Comparison of ENCODE assay signal across 8 cellular contexts in the genomic region with DNA sequence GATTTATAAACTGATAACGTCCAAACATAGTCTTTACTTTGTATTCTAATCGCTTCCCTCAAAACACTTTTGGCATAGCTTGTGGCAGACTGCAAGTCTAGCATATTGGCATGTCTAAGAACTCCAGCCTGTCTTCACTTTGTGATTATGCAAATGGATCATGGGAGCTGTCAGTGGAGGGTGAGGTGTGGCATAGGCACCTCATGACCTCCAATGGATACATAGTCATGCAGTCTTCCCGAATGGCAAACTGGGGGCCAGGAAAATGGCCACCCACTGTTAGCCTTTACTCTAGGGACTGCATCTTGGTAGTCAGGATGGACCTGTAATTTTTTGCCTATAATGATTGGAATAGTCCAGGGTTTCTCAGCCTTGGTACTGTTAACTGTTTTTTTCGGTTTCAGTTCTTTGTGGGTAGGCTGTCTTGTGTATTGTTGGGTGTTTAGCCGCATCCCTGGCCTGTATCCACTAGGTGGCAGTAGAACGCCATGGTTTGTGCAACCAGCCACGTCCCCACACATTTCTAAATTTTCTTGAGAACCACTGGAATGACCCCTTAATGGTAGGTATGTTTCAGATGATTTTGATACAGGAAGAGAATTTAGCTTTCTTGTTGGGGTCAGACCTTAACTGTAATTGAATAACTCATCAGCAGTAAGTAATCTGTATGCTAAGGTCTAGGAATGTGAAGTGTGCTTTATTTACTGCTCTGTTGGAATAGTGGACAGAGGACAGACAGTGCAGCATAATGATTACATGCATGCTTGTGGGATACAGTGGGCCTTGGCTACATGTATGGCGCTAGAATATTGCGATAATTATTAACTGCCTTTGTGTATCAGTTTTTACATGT. TPM values are rescaled to one million over a fixed set of nuclear protein-coding genes. Genes with fewer than 3 reads are reported as not detected.
A peak's percentile ranks its signal among the peaks of the same experiment; 100 is the strongest.
DNase-seq lines count a peak whose midpoint lies in the region; ATAC-seq and TF ChIP-seq lines count a peak whose summit lies in the region.

No MANE protein-coding gene starts in this region.

- no peaks in the 10 kb centered on the region for H3K36me3 ChIP-seq in H7 (replicated peaks; ENCODE audit: control insufficient read depth, insufficient read depth, low read length)

- H3K4me3 ChIP-seq in H7 (ENCODE audit: insufficient read depth, low read depth, low read length) (no peak overlapping the region), right cardiac atrium (ENCODE audit: low read length) (no peak overlapping the region)

- H3K9me3 ChIP-seq in right cardiac atrium (ENCODE audit: control insufficient read depth, low read length), result no peaks in the 10 kb centered on the region

- no peaks in the 10 kb centered on the region for H3K4me1 ChIP-seq in right cardiac atrium (ENCODE audit: control insufficient read depth, insufficient read depth, low read length)

- H3K27ac ChIP-seq in angular gyrus (ENCODE audit: low read depth, low read length), result peak overlapping the region; percentile 14
- no peak overlapping the region for H3K27ac ChIP-seq in right cardiac atrium (ENCODE audit: low read length)

- peak; percentile 90 for ATAC-seq in right cardiac atrium
- ATAC-seq in sciatic nerve, result peak; percentile 93

- peak; percentile 67 for DNase-seq in H7
- DNase-seq in LoVo (ENCODE audit: low spot score), result peak; percentile 66
- peak; percentile 24 to 84 (median 66) for DNase-seq in T-helper 2 cell
- peak; percentile 66 to 82 (median 77) for DNase-seq in right cardiac atrium
- DNase-seq in sciatic nerve (ENCODE audit: low spot score), result peak; percentile 89
- no peak for DNase-seq in mesenteric fat pad (ENCODE audit: low spot score)

- TF ChIP-seq CTCF in GM12872 (IDR thresholded peaks at IDR 0.05; ENCODE audit: insufficient read depth, low read depth, low read length), result peak; percentile 86

- intact Hi-C loops in right cardiac atrium (cut with DNase I) (loop anchor here in 3 of 4 donors (5.0 kb wide), 1 partner anchor 55 kb away; no protein-coding TSS in a partner anchor), sciatic nerve (cut with DNase I) (loop anchor here (10.0 kb wide), 1 partner anchor 57 kb away; no protein-coding TSS in a partner anchor)

- WGBS in right cardiac atrium, result 38% methylated on average over 9 of the region's 9 CpGs

- no peaks in the 10 kb centered on the region for H3K27me3 ChIP-seq in H7 (ENCODE audit: control insufficient read depth, insufficient read depth, low read length)
- H3K27me3 ChIP-seq in right cardiac atrium (ENCODE audit: control insufficient read depth, insufficient read depth), result no peaks in the 10 kb centered on the region

RNA-seq across cellular contexts. Expression of gene GPR171, which starts 24.6 kb away (rescaled TPM):
- not detected in 2 replicates for total RNA-seq in H7 (2014; rRNA removed; shearing (Covaris generic))
- total RNA-seq in right cardiac atrium (under 1 TPM in 3 of 4 donors, not detected in 1; 0.20 to 0.50 (median 0.39) TPM), sciatic nerve (1.6 TPM), mesenteric fat pad (1.8 TPM)
- polyA plus RNA-seq in right cardiac atrium, result 0.34 TPM

RNA-seq across cellular contexts. Expression of gene P2RY14, which starts 50.7 kb away (rescaled TPM):
- total RNA-seq in H7 (2014; rRNA removed; shearing (Covaris generic)), result not detected in 2 replicates
- total RNA-seq in right cardiac atrium, result 1 to 10 TPM in 3 of 4 donors, under 1 TPM in 1; 0.39 to 1.3 (median 1.2) TPM
- polyA plus RNA-seq in right cardiac atrium, result 1.9 TPM
- total RNA-seq in sciatic nerve, result 8.9 TPM
- total RNA-seq in mesenteric fat pad, result 1.4 TPM
